20 cellular contexts compared by ENCODE assay signal in genomic region chr4:77877771-77878170, GRCh38.
"Had no signal": no experiment of that assay in that cellular context is flagged by ENCODE, and none has a peak within 500 bp of the region (broad histone marks: within the 10 kb centered on the region; RNA-seq: fewer than 3 reads in every experiment).

No MANE protein-coding gene starts in this region.

- H3K27ac Mint-ChIP-seq: activated naive CD4-positive, alpha-beta T cell treated with anti-CD3 and anti-CD28 coated beads, Interleukin-2, amount 50 U/mL, for 24 hours; stimulated activated memory B cell treated with anti-CD40 and anti-IgM and Interleukin-4, amounts not matched to agents 10 μg/mL and 1 μg/mL and 100 μg/mL, for 72 hours; T-cell had no signal

- H3K4me3 ChIP-seq: ascending aorta, breast epithelium, esophagus muscularis mucosa, gastroesophageal sphincter, heart right ventricle, pancreas, spleen, testis, upper lobe of left lung had no signal

- H3K9me3 Mint-ChIP-seq: activated naive CD4-positive, alpha-beta T cell treated with anti-CD3 and anti-CD28 coated beads, Interleukin-2, amount 50 U/mL, for 24 hours; naive thymus-derived CD4-positive, alpha-beta T cell; stimulated activated memory B cell treated with anti-CD40 and anti-IgM and Interleukin-4, amounts not matched to agents 10 μg/mL and 1 μg/mL and 100 μg/mL, for 72 hours; T-cell had no signal

- H3K27ac ChIP-seq: ascending aorta, breast epithelium, esophagus muscularis mucosa, gastroesophageal sphincter, heart right ventricle, pancreas, spleen, testis, upper lobe of left lung had no signal

- H3K36me3 ChIP-seq: breast epithelium, pancreas had no signal

- H3K27me3 ChIP-seq: ascending aorta, breast epithelium, esophagus muscularis mucosa, gastroesophageal sphincter, heart right ventricle, pancreas, spleen, testis, upper lobe of left lung had no signal

- H3K27me3 Mint-ChIP-seq: activated naive CD4-positive, alpha-beta T cell treated with anti-CD3 and anti-CD28 coated beads, Interleukin-2, amount 50 U/mL, for 24 hours; naive thymus-derived CD4-positive, alpha-beta T cell; stimulated activated memory B cell treated with anti-CD40 and anti-IgM and Interleukin-4, amounts not matched to agents 10 μg/mL and 1 μg/mL and 100 μg/mL, for 72 hours; T-cell had no signal

- DNase-seq: activated CD4-positive, alpha-beta T cell treated with anti-CD3 and anti-CD28 coated beads, Interleukin-2, amount 50 U/mL, for 1 hour; activated gamma-delta T cell; effector CD4-positive, alpha-beta T cell; heart right ventricle; mammary epithelial cell; pancreas; spleen; stimulated activated CD4-positive, alpha-beta T cell treated with anti-CD3 and anti-CD28 coated beads, Interleukin-4, amount 100 ng/mL, for 4 hours; T-cell; testis; upper lobe of left lung had no signal

- H3K4me3 Mint-ChIP-seq: activated naive CD4-positive, alpha-beta T cell treated with anti-CD3 and anti-CD28 coated beads, Interleukin-2, amount 50 U/mL, for 24 hours; naive thymus-derived CD4-positive, alpha-beta T cell; stimulated activated memory B cell treated with anti-CD40 and anti-IgM and Interleukin-4, amounts not matched to agents 10 μg/mL and 1 μg/mL and 100 μg/mL, for 72 hours; T-cell had no signal

- ATAC-seq: activated CD4-positive, CD25-positive, alpha-beta regulatory T cell treated with anti-CD3 and anti-CD28 coated beads, Interleukin-2, amount 50 U/mL, for 24 hours; gastroesophageal sphincter; heart right ventricle; left lobe of liver; naive thymus-derived CD4-positive, alpha-beta T cell; pancreas; stimulated activated memory B cell treated with anti-CD40 and anti-IgM and Interleukin-4, amounts not matched to agents 10 μg/mL and 1 μg/mL and 100 μg/mL, for 72 hours had no signal

- H3K4me1 ChIP-seq: ascending aorta, breast epithelium, esophagus muscularis mucosa, gastroesophageal sphincter, heart right ventricle, testis, upper lobe of left lung had no signal

- H3K9me3 ChIP-seq: ascending aorta, breast epithelium, esophagus muscularis mucosa, gastroesophageal sphincter, heart right ventricle, pancreas, spleen, testis, upper lobe of left lung had no signal
